22 cellular contexts compared by ENCODE assay signal in the genomic region with DNA sequence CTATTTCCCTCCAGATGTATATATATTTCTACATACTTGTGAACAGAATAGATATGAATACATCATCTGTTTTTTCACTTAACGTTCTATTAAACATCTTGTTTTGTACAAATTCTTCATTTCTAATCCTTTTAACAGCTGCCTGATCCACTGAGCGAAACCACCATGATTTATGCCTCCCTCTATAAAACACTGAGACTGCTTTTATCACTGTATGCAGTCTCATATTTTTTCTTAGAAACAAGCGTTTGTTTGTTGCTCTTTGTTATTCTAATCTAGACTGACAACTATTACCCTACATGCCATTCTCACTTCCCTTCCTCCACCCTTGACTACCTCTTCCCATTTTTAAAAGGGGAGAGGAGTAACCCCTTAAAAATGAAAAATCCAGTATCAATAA.
DNase-seq lines count a peak whose midpoint lies in the region.
"Had no signal": no experiment of that assay in that cellular context is flagged by ENCODE, and none has a peak within 500 bp of the region (broad histone marks: within the 10 kb centered on the region; RNA-seq: fewer than 3 reads in every experiment).

No MANE protein-coding gene starts in this region.

- in situ Hi-C loops in HAP-1 (cut with MboI; ENCODE audit: low sequenced_read_pairs), result no loop called here

- H3K27ac ChIP-seq in angular gyrus (ENCODE audit: low read depth, low read length), result peak overlapping the region; percentile 83
- H3K27ac ChIP-seq in temporal lobe (ENCODE audit: low read depth, low read length), result peak overlapping the region; percentile 62
- H3K27ac ChIP-seq: A549 had no signal

- DNase-seq in HAP-1 (ENCODE audit: low spot score in 2 of 2) (peak; percentile 12 to 72), globus pallidus (ENCODE audit: low spot score) (peak; percentile 31), NCI-H1417 (lab: John Stamatoyannopoulos, UW) (no peak), amygdala (lab: John Stamatoyannopoulos, UW) (no peak), NOMO-1 (lab: John Stamatoyannopoulos, UW; ENCODE audit: unreplicated experiment in 2 of 2) (no peak)
- DNase-seq: CD4-positive, alpha-beta T cell; COR-L47; DMS79 treated with DMSO at 0.1 percent for 48 hours; H7; Kasumi-1; MG63; NCI-H1417 treated with DMSO at 0.1 percent for 48 hours; NCI-H187; NCI-H446; NCI-H526; PC-3; RPMI8226; SHP77; SW 1271 had no signal

- H3K4me1 ChIP-seq in HAP-1, result peaks cover 22% of the 10 kb centered on the region

- H3K27me3 ChIP-seq in HAP-1 (ENCODE audit: low read depth), result no peaks in the 10 kb centered on the region
- H3K27me3 ChIP-seq: MG63 had no signal

- H3K9me3 ChIP-seq in HAP-1, result no peaks in the 10 kb centered on the region
- H3K9me3 ChIP-seq: A549, MG63 had no signal

- H3K36me3 ChIP-seq in HAP-1 (replicated peaks), result no peaks in the 10 kb centered on the region
- H3K36me3 ChIP-seq: MG63 had no signal

- no peak overlapping the region for H3K4me3 ChIP-seq in HAP-1
- H3K4me3 ChIP-seq: A549, MG63 had no signal

Comparison
In these comparisons a context has a peak if more than half of its experiments do, and no peak if none do; other contexts are left out.
1. DNase-seq: peak in HAP-1 (2 of 2) and globus pallidus (single experiment); none in NCI-H1417 (0 of 3), amygdala (0 of 56) and NOMO-1 (0 of 2).